In the genomic region with DNA sequence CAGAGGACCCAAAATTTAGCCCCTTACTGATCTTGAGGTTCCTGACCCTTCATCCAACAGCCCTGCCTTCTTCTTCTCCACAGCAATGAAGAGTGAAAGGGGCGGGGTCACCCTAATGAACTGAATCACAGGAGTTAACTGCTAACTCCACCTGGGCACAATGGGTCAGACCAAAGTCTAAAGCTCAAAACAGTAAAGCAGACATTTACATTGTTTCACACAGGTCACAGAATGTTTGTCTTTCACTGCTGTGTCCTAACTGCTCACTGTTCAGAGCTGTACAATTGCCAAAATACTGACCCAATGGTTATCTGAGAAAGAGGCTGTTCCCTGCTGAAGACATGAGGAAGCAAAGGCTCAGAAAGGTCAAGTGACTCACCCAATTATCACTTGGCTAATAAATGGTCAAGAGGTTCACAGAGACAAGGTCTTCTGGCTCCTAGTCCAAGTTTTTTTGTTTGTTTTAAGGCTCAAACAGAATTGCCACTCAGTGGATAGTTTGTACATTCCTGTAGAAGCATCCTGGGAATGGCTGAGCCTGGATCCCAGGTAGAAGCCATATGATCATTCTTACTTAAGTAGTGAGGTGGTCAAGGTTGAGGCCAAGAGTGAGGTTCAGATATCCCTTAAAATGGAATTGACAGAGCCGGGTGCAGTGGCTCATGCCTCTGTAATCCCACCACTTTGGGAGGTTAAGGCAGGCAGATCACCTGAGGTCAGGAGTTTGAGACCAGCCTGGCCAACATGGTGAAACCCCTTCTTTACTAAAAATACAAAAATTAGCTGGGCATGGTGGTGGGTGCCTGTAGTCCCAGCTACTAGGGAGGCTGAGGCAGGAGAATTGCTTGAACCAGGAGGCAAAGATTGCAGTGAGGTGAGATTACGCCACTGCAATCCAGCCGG, we compare ENCODE assay signal across 13 cellular contexts. TPM values are rescaled to one million over a fixed set of nuclear protein-coding genes. Genes with fewer than 3 reads are reported as not detected.
DNase-seq lines count a peak whose midpoint lies in the region; ATAC-seq and TF ChIP-seq lines count a peak whose summit lies in the region.
"Had no signal": no experiment of that assay in that cellular context is flagged by ENCODE, and none has a peak within 500 bp of the region (broad histone marks: within the 10 kb centered on the region; RNA-seq: fewer than 3 reads in every experiment).

No MANE protein-coding gene starts in this region.

- H3K27me3 Mint-ChIP-seq in activated CD4-positive, alpha-beta T cell treated with anti-CD3 and anti-CD28 coated beads for 36 hours, result no peaks in the 10 kb centered on the region
- H3K27me3 Mint-ChIP-seq: activated B cell treated with CpG ODN at 0.5 μM for 24 hours had no signal

- peak overlapping the region; percentile 80 for H3K27ac Mint-ChIP-seq in activated CD4-positive, alpha-beta T cell treated with anti-CD3 and anti-CD28 coated beads for 36 hours
- H3K27ac Mint-ChIP-seq: activated B cell treated with CpG ODN at 0.5 μM for 24 hours had no signal

- no peak for ATAC-seq in activated CD4-positive, alpha-beta T cell treated with anti-CD3 and anti-CD28 coated beads for 36 hours
- peak; percentile 75 for ATAC-seq in Panc1
- no peak for ATAC-seq in GM19023 (IDR thresholded peaks at IDR 0.05; ENCODE audit: unreplicated experiment)

- POLR2A ChIA-PET in activated CD4-positive, alpha-beta T cell treated with anti-CD3 and anti-CD28 coated beads for 36 hours (lab: Charles Lee), result no interaction called here
- POLR2A ChIA-PET in Panc1 (lab: Charles Lee), result no interaction called here

- in situ Hi-C loops in Panc1 (cut with HindIII; ENCODE audit: low pct_unique_long_range_greater_than_20kb, low sequenced_read_pairs), result no loop called here

- no peaks in the 10 kb centered on the region for H3K27me3 ChIP-seq in Panc1 (ENCODE audit: control insufficient read depth, insufficient read depth, low read length)

- H3K4me3 Mint-ChIP-seq in activated CD4-positive, alpha-beta T cell treated with anti-CD3 and anti-CD28 coated beads for 36 hours, result no peak overlapping the region
- H3K4me3 Mint-ChIP-seq: activated B cell treated with CpG ODN at 0.5 μM for 24 hours had no signal

- intact Hi-C loops in activated CD4-positive, alpha-beta T cell treated with anti-CD3 and anti-CD28 coated beads for 36 hours (cut with DNase I, micrococcal nuclease), result loop anchor here in 1 of 2 experiments (5.0 kb wide), 1 partner anchor 235 kb away; a partner anchor contains a TSS
- intact Hi-C loops in Panc1 (cut with micrococcal nuclease; ENCODE audit: unreplicated experiment), result no loop called here

- TF ChIP-seq CTCF in Panc1 (IDR thresholded peaks at IDR 0.05), result no peak

- no peak overlapping the region for H3K4me3 ChIP-seq in Panc1 (ENCODE audit: low read depth in 2 of 2, low read length in 2 of 2)
- H3K4me3 ChIP-seq: prostate gland had no signal

- no TSS peak for BruUV-seq in Panc1 (replicated peaks; lab: Mats Ljungman, UMichigan)

- H3K4me1 ChIP-seq in Panc1 (ENCODE audit: control insufficient read depth, insufficient read depth, low read length), result peaks cover 34% of the 10 kb centered on the region
- H3K4me1 ChIP-seq: prostate gland had no signal

- H3K4me1 Mint-ChIP-seq in activated CD4-positive, alpha-beta T cell treated with anti-CD3 and anti-CD28 coated beads for 36 hours, result peaks cover 62% of the 10 kb centered on the region
- H3K4me1 Mint-ChIP-seq: activated B cell treated with CpG ODN at 0.5 μM for 24 hours had no signal

- no peaks in the 10 kb centered on the region for H3K9me3 Mint-ChIP-seq in activated CD4-positive, alpha-beta T cell treated with anti-CD3 and anti-CD28 coated beads for 36 hours (ENCODE audit: low read depth)
- H3K9me3 Mint-ChIP-seq: activated B cell treated with CpG ODN at 0.5 μM for 24 hours had no signal

- H3K9me3 ChIP-seq in Panc1 (ENCODE audit: control insufficient read depth, insufficient read depth, low read depth, low read length), result no peaks in the 10 kb centered on the region
- H3K9me3 ChIP-seq: prostate gland had no signal

- CTCF ChIA-PET in activated CD4-positive, alpha-beta T cell treated with anti-CD3 and anti-CD28 coated beads for 36 hours (lab: Charles Lee), result interaction anchor here (0.7 to 1.3 kb wide), 3 partner anchors 21 to 23 kb away, joined by 4 to 5 read pairs (median 4); no protein-coding TSS in a partner anchor
- CTCF ChIA-PET in Panc1 (lab: Charles Lee), result interaction anchor here (0.7 kb wide), 1 partner anchor 22 kb away, joined by 7 read pairs; no protein-coding TSS in a partner anchor

- DNase-seq in activated CD4-positive, alpha-beta T cell treated with anti-CD3 and anti-CD28 coated beads for 36 hours, result no peak
- DNase-seq in activated CD4-positive, alpha-beta T cell treated with anti-CD3 and anti-CD28 coated beads, Interleukin-2, amount 50 U/mL, for 4 hours, result no peak
- no peak for DNase-seq in Panc1 (ENCODE audit: low read depth, low spot score)
- DNase-seq in fibroblast of gingiva (ENCODE audit: low read depth), result peak; percentile 63
- DNase-seq in renal cortical epithelial cell (ENCODE audit: low read depth), result peak; percentile 87
- no peak for DNase-seq in COLO668 (lab: John Stamatoyannopoulos, UW; ENCODE audit: unreplicated experiment)
- DNase-seq in activated CD4-positive, alpha-beta T cell treated with anti-CD3 and anti-CD28 coated beads for 48 hours, result no peak
- DNase-seq: 8988T; activated B cell treated with CpG ODN at 0.5 μM for 24 hours; activated naive CD4-positive, alpha-beta T cell; NCI-H1105 had no signal

- no peaks in the 10 kb centered on the region for H3K36me3 ChIP-seq in Panc1 (ENCODE audit: control insufficient read depth, insufficient read depth, low read length)
- H3K36me3 ChIP-seq: prostate gland had no signal

- peak overlapping the region; percentile 58 for H3K27ac ChIP-seq in Panc1 (ENCODE audit: low read length)
- H3K27ac ChIP-seq: prostate gland had no signal

- peaks cover 6% of the 10 kb centered on the region for H3K36me3 Mint-ChIP-seq in activated CD4-positive, alpha-beta T cell treated with anti-CD3 and anti-CD28 coated beads for 36 hours (ENCODE audit: low read depth)

RNA-seq across cellular contexts. Expression of a gene that starts 35.1 kb away (rescaled TPM):
- not detected for total RNA-seq in activated CD4-positive, alpha-beta T cell treated with anti-CD3 and anti-CD28 coated beads for 36 hours
- total RNA-seq in Panc1 (2021; ENCODE audit: unreplicated experiment) (not detected), renal cortical epithelial cell (not detected in 2 replicates)
- not detected for polyA plus RNA-seq in Panc1 (2012; ENCODE audit: insufficient read length)
- total RNA-seq: activated B cell treated with CpG ODN at 0.5 μM for 24 hours had no signal

RNA-seq across cellular contexts. Expression of a gene that starts 42.8 kb away (rescaled TPM):
- total RNA-seq in activated CD4-positive, alpha-beta T cell treated with anti-CD3 and anti-CD28 coated beads for 36 hours, result 100 to 1,000 TPM; 110 to 124 TPM
- total RNA-seq in Panc1 (2021; ENCODE audit: unreplicated experiment), result 258 TPM
- polyA plus RNA-seq in Panc1 (2012; ENCODE audit: insufficient read length), result 285 TPM
- total RNA-seq in renal cortical epithelial cell, result 199 and 503 TPM in 2 replicates

RNA-seq across cellular contexts. Expression of a gene that starts 49.4 kb away (rescaled TPM):
- 10 to 100 TPM; 44.6 to 56.8 TPM for total RNA-seq in activated CD4-positive, alpha-beta T cell treated with anti-CD3 and anti-CD28 coated beads for 36 hours
- total RNA-seq in Panc1 (2021; ENCODE audit: unreplicated experiment) (83.8 TPM), renal cortical epithelial cell (0.69 and 11.1 TPM in 2 replicates)
- polyA plus RNA-seq in Panc1 (2012; ENCODE audit: insufficient read length), result 178 TPM

Comparison
In these comparisons a context has a peak if more than half of its experiments do, and no peak if none do; other contexts are left out.
1. DNase-seq: peak in fibroblast of gingiva (single experiment) and renal cortical epithelial cell (single experiment); none in activated CD4-positive, alpha-beta T cell treated with anti-CD3 and anti-CD28 coated beads for 36 hours (single experiment), activated CD4-positive, alpha-beta T cell treated with anti-CD3 and anti-CD28 coated beads, Interleukin-2, amount 50 U/mL, for 4 hours (0 of 2), Panc1 (single experiment), COLO668 (single experiment) and activated CD4-positive, alpha-beta T cell treated with anti-CD3 and anti-CD28 coated beads for 48 hours (single experiment).